In genomic region chr1:202159534-202160371, GRCh38 we compare ENCODE assay signal across 8 cellular contexts.
DNase-seq lines count a peak whose midpoint lies in the region; ATAC-seq lines count a peak whose summit lies in the region.

No MANE protein-coding gene starts in this region.

- DNase-seq in T-helper 9 cell (peak; percentile 38), NCI-H774 (lab: John Stamatoyannopoulos, UW) (no peak), NCI-H446 treated with DMSO at 0.1 percent for 48 hours (lab: John Stamatoyannopoulos, UW) (no peak)
- DNase-seq in effector CD8-positive, alpha-beta T cell (lab: John Stamatoyannopoulos, UW) = peak; percentile 19
- peak; percentile 49 to 83 for DNase-seq in stimulated activated effector memory CD8-positive, alpha-beta T cell treated with anti-CD3 and anti-CD28 coated beads, Interleukin-12 subunit alpha, Interleukin-12 subunit beta, amount 100 ng/mL, for 72 hours (ENCODE audit: low spot score in 2 of 2)

- H3K4me3 Mint-ChIP-seq in stimulated activated effector memory CD8-positive, alpha-beta T cell treated with anti-CD3 and anti-CD28 coated beads, Interleukin-12 subunit alpha, Interleukin-12 subunit beta, amount 100 ng/mL, for 72 hours = peak overlapping the region; percentile 100

- peaks cover 98% of the 10 kb centered on the region for H3K4me1 Mint-ChIP-seq in stimulated activated effector memory CD8-positive, alpha-beta T cell treated with anti-CD3 and anti-CD28 coated beads, Interleukin-12 subunit alpha, Interleukin-12 subunit beta, amount 100 ng/mL, for 72 hours

- ATAC-seq in GM21723 (IDR thresholded peaks at IDR 0.05; ENCODE audit: unreplicated experiment) (peak; percentile 35), HG03565 (IDR thresholded peaks at IDR 0.05; ENCODE audit: unreplicated experiment) (no peak), GM19467 (IDR thresholded peaks at IDR 0.05; ENCODE audit: unreplicated experiment) (no peak)
- peak; percentile 62 for ATAC-seq in stimulated activated effector memory CD8-positive, alpha-beta T cell treated with anti-CD3 and anti-CD28 coated beads, Interleukin-12 subunit alpha, Interleukin-12 subunit beta, amount 100 ng/mL, for 72 hours

- no peaks in the 10 kb centered on the region for H3K9me3 Mint-ChIP-seq in stimulated activated effector memory CD8-positive, alpha-beta T cell treated with anti-CD3 and anti-CD28 coated beads, Interleukin-12 subunit alpha, Interleukin-12 subunit beta, amount 100 ng/mL, for 72 hours

- peaks cover 68% of the 10 kb centered on the region for H3K36me3 Mint-ChIP-seq in stimulated activated effector memory CD8-positive, alpha-beta T cell treated with anti-CD3 and anti-CD28 coated beads, Interleukin-12 subunit alpha, Interleukin-12 subunit beta, amount 100 ng/mL, for 72 hours

- peak overlapping the region; percentile 99 for H3K27ac Mint-ChIP-seq in stimulated activated effector memory CD8-positive, alpha-beta T cell treated with anti-CD3 and anti-CD28 coated beads, Interleukin-12 subunit alpha, Interleukin-12 subunit beta, amount 100 ng/mL, for 72 hours

Comparison
In these comparisons a context has a peak if more than half of its experiments do, and no peak if none do; other contexts are left out.
1. ATAC-seq: peak in GM21723 (single experiment) and stimulated activated effector memory CD8-positive, alpha-beta T cell treated with anti-CD3 and anti-CD28 coated beads, Interleukin-12 subunit alpha, Interleukin-12 subunit beta, amount 100 ng/mL, for 72 hours (single experiment); none in HG03565 (single experiment) and GM19467 (single experiment).
2. DNase-seq: peak in T-helper 9 cell (single experiment), effector CD8-positive, alpha-beta T cell (single experiment) and stimulated activated effector memory CD8-positive, alpha-beta T cell treated with anti-CD3 and anti-CD28 coated beads, Interleukin-12 subunit alpha, Interleukin-12 subunit beta, amount 100 ng/mL, for 72 hours (2 of 2); none in NCI-H774 (single experiment) and NCI-H446 treated with DMSO at 0.1 percent for 48 hours (single experiment).